Comparison of ENCODE assay signal across 9 cellular contexts in genomic region chr5:131514316-131515275, GRCh38.
A peak's percentile ranks its signal among the peaks of the same experiment; 100 is the strongest.
DNase-seq lines count a peak whose midpoint lies in the region; ATAC-seq and TF ChIP-seq lines count a peak whose summit lies in the region.
"Had no signal": no experiment of that assay in that cellular context is flagged by ENCODE, and none has a peak within 500 bp of the region (broad histone marks: within the 10 kb centered on the region; RNA-seq: fewer than 3 reads in every experiment).

No MANE protein-coding gene starts in this region.

- no peak overlapping the region for H2AFZ ChIP-seq in osteoblast (ENCODE audit: low read length)

- H3K27ac ChIP-seq in osteoblast (ENCODE audit: low read depth, low read length), result peak overlapping the region; percentile 15

- peak overlapping the region; percentile 77 for H3K4me3 Mint-ChIP-seq in activated naive CD8-positive, alpha-beta T cell treated with anti-CD3 and anti-CD28 coated beads for 36 hours
- H3K4me3 Mint-ChIP-seq: neural crest cell had no signal

- ATAC-seq in HG03432 (IDR thresholded peaks at IDR 0.05; ENCODE audit: unreplicated experiment) (peak; percentile 59), GM19328 (IDR thresholded peaks at IDR 0.05; ENCODE audit: unreplicated experiment) (no peak)

- H3K27ac Mint-ChIP-seq in activated naive CD8-positive, alpha-beta T cell treated with anti-CD3 and anti-CD28 coated beads for 36 hours, result peak overlapping the region; percentile 88

- H3K79me2 ChIP-seq in osteoblast (ENCODE audit: insufficient read depth, low read length), result no peaks in the 10 kb centered on the region

- H3K36me3 ChIP-seq in osteoblast (ENCODE audit: insufficient read depth, low read length), result no peaks in the 10 kb centered on the region
- peaks cover 9% of the 10 kb centered on the region for H3K36me3 ChIP-seq in HAP-1 (replicated peaks)

- peaks cover 38% of the 10 kb centered on the region for H3K36me3 Mint-ChIP-seq in activated naive CD8-positive, alpha-beta T cell treated with anti-CD3 and anti-CD28 coated beads for 36 hours

- in situ Hi-C loops in HAP-1 (cut with MboI; ENCODE audit: low sequenced_read_pairs), result no loop called here

- peaks cover 48% of the 10 kb centered on the region for H3K4me1 Mint-ChIP-seq in activated naive CD8-positive, alpha-beta T cell treated with anti-CD3 and anti-CD28 coated beads for 36 hours

- no peaks in the 10 kb centered on the region for H3K9me3 Mint-ChIP-seq in activated naive CD8-positive, alpha-beta T cell treated with anti-CD3 and anti-CD28 coated beads for 36 hours
- H3K9me3 Mint-ChIP-seq: neural crest cell had no signal

- H3K9me3 ChIP-seq in osteoblast (ENCODE audit: low read depth, low read length), result no peaks in the 10 kb centered on the region
- no peaks in the 10 kb centered on the region for H3K9me3 ChIP-seq in HAP-1

- H4K20me1 ChIP-seq in osteoblast (ENCODE audit: insufficient read depth, low read length), result no peaks in the 10 kb centered on the region

- H3K4me3 ChIP-seq in GM12865 (ENCODE audit: low read depth, low read length) (peak overlapping the region; percentile 46), osteoblast (ENCODE audit: insufficient read depth, low read length) (no peak overlapping the region), HAP-1 (no peak overlapping the region)

- DNase-seq in GM12865 (ENCODE audit: low read depth) (peak; percentile 38), osteoblast (ENCODE audit: insufficient read length, low spot score, missing footprints) (peak; percentile 54), D341Med (ENCODE audit: low spot score) (no peak), NCI-H510A (lab: John Stamatoyannopoulos, UW) (no peak), HAP-1 (ENCODE audit: low spot score in 2 of 2) (no peak)
- DNase-seq in activated naive CD8-positive, alpha-beta T cell treated with anti-CD3 and anti-CD28 coated beads for 36 hours, result no peak

- H3K27me3 ChIP-seq in osteoblast (ENCODE audit: insufficient read depth, low read length) (no peaks in the 10 kb centered on the region), HAP-1 (ENCODE audit: low read depth) (no peaks in the 10 kb centered on the region)

- peak overlapping the region; percentile 40 for H3K4me2 ChIP-seq in osteoblast (ENCODE audit: insufficient read depth, low read length)

- H3K27me3 Mint-ChIP-seq in activated naive CD8-positive, alpha-beta T cell treated with anti-CD3 and anti-CD28 coated beads for 36 hours, result no peaks in the 10 kb centered on the region

- H3K4me1 ChIP-seq in osteoblast (ENCODE audit: insufficient read depth, low read length) (peaks cover 11% of the 10 kb centered on the region), HAP-1 (no peaks in the 10 kb centered on the region)

- TF ChIP-seq CTCF in GM12865 (IDR thresholded peaks at IDR 0.05; ENCODE audit: insufficient read depth, low read depth, low read length, missing control alignments), result no peak
- TF ChIP-seq CTCF in osteoblast (IDR thresholded peaks at IDR 0.05; ENCODE audit: extremely low read depth, low read depth, low read length), result no peak

Comparison
In these comparisons a context has a peak if more than half of its experiments do, and no peak if none do; other contexts are left out.
1. DNase-seq: peak in GM12865 (single experiment) and osteoblast (single experiment); none in activated naive CD8-positive, alpha-beta T cell treated with anti-CD3 and anti-CD28 coated beads for 36 hours (single experiment), D341Med (single experiment), NCI-H510A (single experiment) and HAP-1 (0 of 2).